In genomic region chr3:2838533-2839157, GRCh38 we compare ENCODE assay signal across 17 cellular contexts.
"Had no signal": no experiment of that assay in that cellular context is flagged by ENCODE, and none has a peak within 500 bp of the region (broad histone marks: within the 10 kb centered on the region; RNA-seq: fewer than 3 reads in every experiment).

No MANE protein-coding gene starts in this region.

- H3K79me2 ChIP-seq: parathyroid adenoma had no signal

- H3K9ac ChIP-seq: parathyroid adenoma had no signal

- H3K27me3 ChIP-seq: tibial artery had no signal

- H2AFZ ChIP-seq: parathyroid adenoma had no signal

- H3K27me3 Mint-ChIP-seq: activated naive CD8-positive, alpha-beta T cell treated with anti-CD3 and anti-CD28 coated beads, Interleukin-2, amount 50 U/mL, for 24 hours had no signal

- ATAC-seq: activated naive CD8-positive, alpha-beta T cell treated with anti-CD3 and anti-CD28 coated beads, Interleukin-2, amount 50 U/mL, for 24 hours; activated T-cell treated with anti-CD3 and anti-CD28 coated beads, Interleukin-2, amount 50 U/mL, for 4 hours; naive thymus-derived CD4-positive, alpha-beta T cell had no signal

- H3K4me1 ChIP-seq: tibial artery had no signal

- H3K4me1 Mint-ChIP-seq: activated naive CD8-positive, alpha-beta T cell treated with anti-CD3 and anti-CD28 coated beads, Interleukin-2, amount 50 U/mL, for 24 hours; naive thymus-derived CD4-positive, alpha-beta T cell had no signal

- H3K36me3 ChIP-seq: tibial artery had no signal

- H3K4me3 Mint-ChIP-seq: activated naive CD4-positive, alpha-beta T cell treated with anti-CD3 and anti-CD28 coated beads for 36 hours; activated naive CD8-positive, alpha-beta T cell treated with anti-CD3 and anti-CD28 coated beads, Interleukin-2, amount 50 U/mL, for 24 hours; activated T-cell treated with anti-CD3 and anti-CD28 coated beads, Interleukin-2, amount 50 U/mL, for 4 hours; naive thymus-derived CD4-positive, alpha-beta T cell had no signal

- H3K4me3 ChIP-seq: tibial artery had no signal

- H3K36me3 Mint-ChIP-seq: brain; naive thymus-derived CD4-positive, alpha-beta T cell had no signal

- H3K27ac ChIP-seq: parathyroid adenoma, tibial artery, VCaP had no signal

- H3K9me3 Mint-ChIP-seq: activated naive CD4-positive, alpha-beta T cell treated with anti-CD3 and anti-CD28 coated beads for 36 hours; activated naive CD8-positive, alpha-beta T cell treated with anti-CD3 and anti-CD28 coated beads, Interleukin-2, amount 50 U/mL, for 24 hours; activated T-cell treated with anti-CD3 and anti-CD28 coated beads, Interleukin-2, amount 50 U/mL, for 4 hours; naive thymus-derived CD4-positive, alpha-beta T cell had no signal

- H3K27ac Mint-ChIP-seq: activated naive CD4-positive, alpha-beta T cell treated with anti-CD3 and anti-CD28 coated beads for 36 hours; activated naive CD8-positive, alpha-beta T cell treated with anti-CD3 and anti-CD28 coated beads, Interleukin-2, amount 50 U/mL, for 24 hours; naive thymus-derived CD4-positive, alpha-beta T cell had no signal

- DNase-seq: activated CD4-positive, alpha-beta T cell treated with anti-CD3 and anti-CD28 coated beads, Interleukin-2, amount 50 U/mL, for 1 hour; activated CD4-positive, CD25-positive, alpha-beta regulatory T cell treated with anti-CD3 and anti-CD28 coated beads, Interleukin-2, amount 50 U/mL, for 72 hours; activated CD8-positive, alpha-beta memory T cell treated with anti-CD3 and anti-CD28 coated beads, Interleukin-2, amount 50 U/mL, for 4 hours; activated naive CD4-positive, alpha-beta T cell treated with anti-CD3 and anti-CD28 coated beads for 36 hours; activated naive CD8-positive, alpha-beta T cell treated with anti-CD3 and anti-CD28 coated beads, Interleukin-2, amount 50 U/mL, for 24 hours; activated T-cell treated with anti-CD3 and anti-CD28 coated beads, Interleukin-2, amount 50 U/mL, for 4 hours; anterior cingulate cortex; central memory CD4-positive, alpha-beta T cell; head of caudate nucleus; kidney; mesenchymal stem cell; naive thymus-derived CD4-positive, alpha-beta T cell; stimulated activated naive CD4-positive, alpha-beta T cell treated with Interleukin-2 at 50 U/mL for 16 hours; tibial artery had no signal

- H3K9me3 ChIP-seq: tibial artery had no signal
